1 cellular context compared by ENCODE assay signal in the genomic region with DNA sequence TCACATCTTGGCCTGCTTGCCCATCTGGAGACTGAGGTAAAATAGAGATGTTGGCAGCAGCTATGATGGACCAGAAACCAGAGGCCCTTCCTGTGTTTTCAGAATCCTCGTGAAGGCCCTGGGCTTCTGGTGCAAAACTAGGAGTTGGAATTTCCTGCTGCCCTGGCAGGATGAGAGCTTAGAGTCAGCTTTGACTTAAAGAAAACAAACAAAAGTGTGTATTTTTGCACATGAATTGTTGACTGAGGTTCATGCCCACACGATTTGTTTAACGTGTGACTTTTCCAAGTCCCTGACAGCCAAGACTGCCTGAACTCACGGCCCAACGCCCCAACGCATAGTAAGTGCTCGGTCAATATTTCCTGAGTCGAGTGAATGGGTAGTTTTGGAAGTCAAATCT.
TF ChIP-seq lines count a peak whose summit lies in the region.

No MANE protein-coding gene starts in this region.

TF ChIP-seq in neural cell, 6 proteins besides CTCF, POLR2A, EP300 and RAD21 (continued from another document):
- TF ChIP-seq POLR2AphosphoS5 (IDR thresholded peaks at IDR 0.05) = no peak
- no peak for TF ChIP-seq EZH2 (IDR thresholded peaks at IDR 0.05; ENCODE audit: borderline replicate concordance, insufficient read depth, low read length, poor library complexity, severe bottlenecking)
- no peak for TF ChIP-seq MXI1 (conservative IDR thresholded peaks at IDR 0.05; ENCODE audit: poor library complexity, severe bottlenecking)
- TF ChIP-seq, protein P1, sequence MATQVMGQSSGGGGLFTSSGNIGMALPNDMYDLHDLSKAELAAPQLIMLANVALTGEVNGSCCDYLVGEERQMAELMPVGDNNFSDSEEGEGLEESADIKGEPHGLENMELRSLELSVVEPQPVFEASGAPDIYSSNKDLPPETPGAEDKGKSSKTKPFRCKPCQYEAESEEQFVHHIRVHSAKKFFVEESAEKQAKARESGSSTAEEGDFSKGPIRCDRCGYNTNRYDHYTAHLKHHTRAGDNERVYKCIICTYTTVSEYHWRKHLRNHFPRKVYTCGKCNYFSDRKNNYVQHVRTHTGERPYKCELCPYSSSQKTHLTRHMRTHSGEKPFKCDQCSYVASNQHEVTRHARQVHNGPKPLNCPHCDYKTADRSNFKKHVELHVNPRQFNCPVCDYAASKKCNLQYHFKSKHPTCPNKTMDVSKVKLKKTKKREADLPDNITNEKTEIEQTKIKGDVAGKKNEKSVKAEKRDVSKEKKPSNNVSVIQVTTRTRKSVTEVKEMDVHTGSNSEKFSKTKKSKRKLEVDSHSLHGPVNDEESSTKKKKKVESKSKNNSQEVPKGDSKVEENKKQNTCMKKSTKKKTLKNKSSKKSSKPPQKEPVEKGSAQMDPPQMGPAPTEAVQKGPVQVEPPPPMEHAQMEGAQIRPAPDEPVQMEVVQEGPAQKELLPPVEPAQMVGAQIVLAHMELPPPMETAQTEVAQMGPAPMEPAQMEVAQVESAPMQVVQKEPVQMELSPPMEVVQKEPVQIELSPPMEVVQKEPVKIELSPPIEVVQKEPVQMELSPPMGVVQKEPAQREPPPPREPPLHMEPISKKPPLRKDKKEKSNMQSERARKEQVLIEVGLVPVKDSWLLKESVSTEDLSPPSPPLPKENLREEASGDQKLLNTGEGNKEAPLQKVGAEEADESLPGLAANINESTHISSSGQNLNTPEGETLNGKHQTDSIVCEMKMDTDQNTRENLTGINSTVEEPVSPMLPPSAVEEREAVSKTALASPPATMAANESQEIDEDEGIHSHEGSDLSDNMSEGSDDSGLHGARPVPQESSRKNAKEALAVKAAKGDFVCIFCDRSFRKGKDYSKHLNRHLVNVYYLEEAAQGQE (IDR thresholded peaks at IDR 0.05; ENCODE audit: borderline replicate concordance) = no peak
TF ChIP-seq in neural cell: peak in this region for 0.
